In the genomic region with DNA sequence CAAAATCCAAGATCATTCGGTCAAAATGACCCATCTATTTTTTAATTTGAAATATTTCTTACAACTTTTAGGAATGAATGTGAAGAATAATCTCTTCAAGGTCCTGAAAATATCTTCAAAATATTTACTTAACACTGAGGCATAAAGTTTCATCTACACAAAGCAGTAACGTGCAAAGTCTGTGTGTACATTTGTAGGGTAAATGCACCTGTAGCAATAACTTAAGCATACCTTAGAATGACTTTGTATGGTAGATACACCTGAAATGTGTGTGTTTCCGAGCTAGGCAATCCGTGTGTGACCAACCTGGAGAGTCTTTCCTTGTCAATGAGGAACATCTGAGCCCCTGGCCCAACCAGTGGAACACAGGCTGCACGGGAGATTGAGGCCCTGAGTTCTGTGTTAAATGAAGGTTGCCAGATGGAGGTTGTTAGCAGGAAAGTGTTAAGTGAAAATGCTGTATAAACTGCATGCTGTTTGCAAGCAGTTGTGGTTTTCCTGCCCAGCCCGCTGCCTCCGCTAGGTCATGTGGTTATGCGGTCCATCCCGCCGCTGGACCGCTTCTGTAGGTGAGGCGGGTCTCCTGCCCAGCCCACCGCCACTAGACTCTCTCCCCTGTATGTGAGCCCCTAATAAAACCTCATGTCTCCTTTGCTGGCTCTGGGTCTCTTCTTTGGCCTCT, we compare ENCODE assay signal across 1 cellular context.
TF ChIP-seq lines count a peak whose summit lies in the region.

No MANE protein-coding gene starts in this region.

TF ChIP-seq in HepG2, 621 proteins besides CTCF, POLR2A, EP300 and RAD21:
- TF ChIP-seq, protein P1, sequence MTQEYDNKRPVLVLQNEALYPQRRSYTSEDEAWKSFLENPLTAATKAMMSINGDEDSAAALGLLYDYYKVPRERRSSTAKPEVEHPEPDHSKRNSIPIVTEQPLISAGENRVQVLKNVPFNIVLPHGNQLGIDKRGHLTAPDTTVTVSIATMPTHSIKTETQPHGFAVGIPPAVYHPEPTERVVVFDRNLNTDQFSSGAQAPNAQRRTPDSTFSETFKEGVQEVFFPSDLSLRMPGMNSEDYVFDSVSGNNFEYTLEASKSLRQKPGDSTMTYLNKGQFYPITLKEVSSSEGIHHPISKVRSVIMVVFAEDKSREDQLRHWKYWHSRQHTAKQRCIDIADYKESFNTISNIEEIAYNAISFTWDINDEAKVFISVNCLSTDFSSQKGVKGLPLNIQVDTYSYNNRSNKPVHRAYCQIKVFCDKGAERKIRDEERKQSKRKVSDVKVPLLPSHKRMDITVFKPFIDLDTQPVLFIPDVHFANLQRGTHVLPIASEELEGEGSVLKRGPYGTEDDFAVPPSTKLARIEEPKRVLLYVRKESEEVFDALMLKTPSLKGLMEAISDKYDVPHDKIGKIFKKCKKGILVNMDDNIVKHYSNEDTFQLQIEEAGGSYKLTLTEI (CRISPR knock-in tag; conservative IDR thresholded peaks at IDR 0.05), result no peak
- TF ChIP-seq ZNF850 (CRISPR knock-in tag; conservative IDR thresholded peaks at IDR 0.05) (no peak), ZBTB20 (CRISPR knock-in tag; IDR thresholded peaks at IDR 0.05; ENCODE audit: borderline replicate concordance, low read depth) (no peak), ZKSCAN1 (IDR thresholded peaks at IDR 0.05; ENCODE audit: low read length) (no peak), RARG (CRISPR knock-in tag; IDR thresholded peaks at IDR 0.05; ENCODE audit: low read depth) (no peak), AKAP8 (CRISPR knock-in tag; IDR thresholded peaks at IDR 0.05) (no peak), NFRKB (IDR thresholded peaks at IDR 0.05) (no peak), NFYB (CRISPR knock-in tag; IDR thresholded peaks at IDR 0.05) (no peak), MATR3 (CRISPR knock-in tag; IDR thresholded peaks at IDR 0.05) (no peak), ZNF251 (CRISPR knock-in tag; IDR thresholded peaks at IDR 0.05) (no peak), ATAD3A (CRISPR knock-in tag; IDR thresholded peaks at IDR 0.05) (no peak), ZNF225 (CRISPR knock-in tag; IDR thresholded peaks at IDR 0.05) (no peak), SP5 (CRISPR knock-in tag; IDR thresholded peaks at IDR 0.05; ENCODE audit: borderline replicate concordance, low read depth) (no peak), YY1 (IDR thresholded peaks at IDR 0.05; ENCODE audit: insufficient read depth, insufficient replicate concordance, low read depth, low read length) (no peak)
- TF ChIP-seq, protein P2, sequence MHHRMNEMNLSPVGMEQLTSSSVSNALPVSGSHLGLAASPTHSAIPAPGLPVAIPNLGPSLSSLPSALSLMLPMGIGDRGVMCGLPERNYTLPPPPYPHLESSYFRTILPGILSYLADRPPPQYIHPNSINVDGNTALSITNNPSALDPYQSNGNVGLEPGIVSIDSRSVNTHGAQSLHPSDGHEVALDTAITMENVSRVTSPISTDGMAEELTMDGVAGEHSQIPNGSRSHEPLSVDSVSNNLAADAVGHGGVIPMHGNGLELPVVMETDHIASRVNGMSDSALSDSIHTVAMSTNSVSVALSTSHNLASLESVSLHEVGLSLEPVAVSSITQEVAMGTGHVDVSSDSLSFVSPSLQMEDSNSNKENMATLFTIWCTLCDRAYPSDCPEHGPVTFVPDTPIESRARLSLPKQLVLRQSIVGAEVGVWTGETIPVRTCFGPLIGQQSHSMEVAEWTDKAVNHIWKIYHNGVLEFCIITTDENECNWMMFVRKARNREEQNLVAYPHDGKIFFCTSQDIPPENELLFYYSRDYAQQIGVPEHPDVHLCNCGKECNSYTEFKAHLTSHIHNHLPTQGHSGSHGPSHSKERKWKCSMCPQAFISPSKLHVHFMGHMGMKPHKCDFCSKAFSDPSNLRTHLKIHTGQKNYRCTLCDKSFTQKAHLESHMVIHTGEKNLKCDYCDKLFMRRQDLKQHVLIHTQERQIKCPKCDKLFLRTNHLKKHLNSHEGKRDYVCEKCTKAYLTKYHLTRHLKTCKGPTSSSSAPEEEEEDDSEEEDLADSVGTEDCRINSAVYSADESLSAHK (CRISPR knock-in tag; IDR thresholded peaks at IDR 0.05; ENCODE audit: borderline replicate concordance), result no peak
- TF ChIP-seq, protein P3, sequence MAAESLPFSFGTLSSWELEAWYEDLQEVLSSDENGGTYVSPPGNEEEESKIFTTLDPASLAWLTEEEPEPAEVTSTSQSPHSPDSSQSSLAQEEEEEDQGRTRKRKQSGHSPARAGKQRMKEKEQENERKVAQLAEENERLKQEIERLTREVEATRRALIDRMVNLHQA (CRISPR knock-in tag; IDR thresholded peaks at IDR 0.05), result no peak
- TF ChIP-seq, protein P4, sequence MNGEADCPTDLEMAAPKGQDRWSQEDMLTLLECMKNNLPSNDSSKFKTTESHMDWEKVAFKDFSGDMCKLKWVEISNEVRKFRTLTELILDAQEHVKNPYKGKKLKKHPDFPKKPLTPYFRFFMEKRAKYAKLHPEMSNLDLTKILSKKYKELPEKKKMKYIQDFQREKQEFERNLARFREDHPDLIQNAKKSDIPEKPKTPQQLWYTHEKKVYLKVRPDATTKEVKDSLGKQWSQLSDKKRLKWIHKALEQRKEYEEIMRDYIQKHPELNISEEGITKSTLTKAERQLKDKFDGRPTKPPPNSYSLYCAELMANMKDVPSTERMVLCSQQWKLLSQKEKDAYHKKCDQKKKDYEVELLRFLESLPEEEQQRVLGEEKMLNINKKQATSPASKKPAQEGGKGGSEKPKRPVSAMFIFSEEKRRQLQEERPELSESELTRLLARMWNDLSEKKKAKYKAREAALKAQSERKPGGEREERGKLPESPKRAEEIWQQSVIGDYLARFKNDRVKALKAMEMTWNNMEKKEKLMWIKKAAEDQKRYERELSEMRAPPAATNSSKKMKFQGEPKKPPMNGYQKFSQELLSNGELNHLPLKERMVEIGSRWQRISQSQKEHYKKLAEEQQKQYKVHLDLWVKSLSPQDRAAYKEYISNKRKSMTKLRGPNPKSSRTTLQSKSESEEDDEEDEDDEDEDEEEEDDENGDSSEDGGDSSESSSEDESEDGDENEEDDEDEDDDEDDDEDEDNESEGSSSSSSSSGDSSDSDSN (CRISPR knock-in tag; IDR thresholded peaks at IDR 0.05), result no peak
- TF ChIP-seq, protein P5, sequence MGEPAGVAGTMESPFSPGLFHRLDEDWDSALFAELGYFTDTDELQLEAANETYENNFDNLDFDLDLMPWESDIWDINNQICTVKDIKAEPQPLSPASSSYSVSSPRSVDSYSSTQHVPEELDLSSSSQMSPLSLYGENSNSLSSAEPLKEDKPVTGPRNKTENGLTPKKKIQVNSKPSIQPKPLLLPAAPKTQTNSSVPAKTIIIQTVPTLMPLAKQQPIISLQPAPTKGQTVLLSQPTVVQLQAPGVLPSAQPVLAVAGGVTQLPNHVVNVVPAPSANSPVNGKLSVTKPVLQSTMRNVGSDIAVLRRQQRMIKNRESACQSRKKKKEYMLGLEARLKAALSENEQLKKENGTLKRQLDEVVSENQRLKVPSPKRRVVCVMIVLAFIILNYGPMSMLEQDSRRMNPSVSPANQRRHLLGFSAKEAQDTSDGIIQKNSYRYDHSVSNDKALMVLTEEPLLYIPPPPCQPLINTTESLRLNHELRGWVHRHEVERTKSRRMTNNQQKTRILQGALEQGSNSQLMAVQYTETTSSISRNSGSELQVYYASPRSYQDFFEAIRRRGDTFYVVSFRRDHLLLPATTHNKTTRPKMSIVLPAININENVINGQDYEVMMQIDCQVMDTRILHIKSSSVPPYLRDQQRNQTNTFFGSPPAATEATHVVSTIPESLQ (CRISPR knock-in tag; conservative IDR thresholded peaks at IDR 0.05), result no peak
TF ChIP-seq in HepG2: peak in this region for 0.
